ENCODE assay signal across 9 cellular contexts in the genomic region with DNA sequence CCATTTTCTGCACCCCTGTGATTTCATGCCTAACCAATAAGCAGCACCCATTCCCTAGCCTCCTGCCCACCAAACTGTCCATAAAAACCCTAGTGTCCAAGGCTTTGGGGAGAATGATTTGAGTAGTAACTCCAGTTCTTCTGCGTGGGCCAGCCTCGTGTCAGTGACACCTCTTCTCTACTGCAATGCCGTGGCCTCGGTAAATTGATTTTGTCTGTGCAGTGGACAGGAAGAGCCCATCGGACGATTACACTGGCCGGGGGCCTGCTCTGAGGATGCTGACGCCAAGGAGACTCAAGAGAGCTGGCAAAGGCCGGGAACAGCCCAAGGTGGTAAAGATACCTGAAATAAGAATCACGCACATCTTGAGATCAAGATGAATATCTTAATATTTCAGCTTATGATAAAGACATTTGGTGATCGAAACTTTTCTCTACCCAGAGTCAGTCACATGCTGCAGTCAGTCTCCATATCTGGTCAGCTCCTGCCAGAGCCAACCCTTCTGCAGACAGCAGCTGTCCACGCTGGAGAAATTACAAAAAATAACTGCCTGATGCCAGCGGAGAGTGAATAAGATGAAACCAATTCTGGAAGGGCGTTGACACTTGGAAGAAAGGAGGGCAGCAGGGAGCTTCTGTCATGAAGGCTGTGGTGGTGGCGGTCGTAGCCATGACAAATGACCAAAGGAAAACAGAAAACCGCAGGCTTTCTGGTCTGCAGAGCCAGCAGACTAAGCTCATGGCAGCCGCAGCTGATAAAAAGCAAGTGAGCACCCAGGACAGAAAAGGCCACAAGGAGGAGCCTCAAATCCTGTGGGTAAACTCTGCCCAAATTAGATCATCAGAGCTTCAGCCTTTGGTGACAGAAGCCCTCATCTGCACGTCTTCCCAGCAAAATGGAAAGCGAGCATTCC. TPM values are rescaled to one million over a fixed set of nuclear protein-coding genes. Genes with fewer than 3 reads are reported as not detected.
A peak's percentile ranks its signal among the peaks of the same experiment; 100 is the strongest.
DNase-seq lines count a peak whose midpoint lies in the region; ATAC-seq and TF ChIP-seq lines count a peak whose summit lies in the region.
"Had no signal": no experiment of that assay in that cellular context is flagged by ENCODE, and none has a peak within 500 bp of the region (broad histone marks: within the 10 kb centered on the region; RNA-seq: fewer than 3 reads in every experiment).

No MANE protein-coding gene starts in this region.

- no peak overlapping the region for H3K4me3 Mint-ChIP-seq in activated CD4-positive, alpha-beta T cell treated with anti-CD3 and anti-CD28 coated beads, Interleukin-2, amount 10 ng/mL, durations not matched to agents 24 days and 14 days

- H3K4me3 ChIP-seq in astrocyte of the spinal cord (ENCODE audit: low read depth, low read length) (no peak overlapping the region), lung (peak overlapping the region; percentile 13), spleen (no peak overlapping the region)

- peaks cover 3% of the 10 kb centered on the region for H3K36me3 Mint-ChIP-seq in activated CD4-positive, alpha-beta T cell treated with anti-CD3 and anti-CD28 coated beads, Interleukin-2, amount 10 ng/mL, durations not matched to agents 24 days and 14 days (ENCODE audit: low read depth)

- peaks cover 3% of the 10 kb centered on the region for H3K27me3 Mint-ChIP-seq in activated CD4-positive, alpha-beta T cell treated with anti-CD3 and anti-CD28 coated beads, Interleukin-2, amount 10 ng/mL, durations not matched to agents 24 days and 14 days

- H3K9me3 ChIP-seq in lung (ENCODE audit: control insufficient read depth in 2 of 2, insufficient read depth in 1 of 2, low read length in 1 of 2) (no peaks in the 10 kb centered on the region), spleen (no peaks in the 10 kb centered on the region)
- H3K9me3 ChIP-seq: neutrophil had no signal

- no peak for ATAC-seq in lung (ENCODE audit: insufficient read depth, low FRiP score)

- intact Hi-C loops in activated CD4-positive, alpha-beta T cell treated with anti-CD3 and anti-CD28 coated beads, Interleukin-2, amount 10 ng/mL, durations not matched to agents 24 days and 14 days (cut with micrococcal nuclease): loop anchor here (5.0 to 10.0 kb wide), 2 partner anchors 45 to 368 kb away; a partner anchor contains a TSS
- intact Hi-C loops in spleen (cut with DNase I; ENCODE audit: low total_unique reads): loop anchor here (10.0 kb wide), 1 partner anchor 48 kb away; a partner anchor contains a TSS

- H3K27me3 ChIP-seq in lung (ENCODE audit: control insufficient read depth, insufficient read depth) (no peaks in the 10 kb centered on the region), spleen (replicated peaks in 1 of 7) (peaks cover 0 to 19% (median 0%) of the 10 kb centered on the region in 7 donors)
- H3K27me3 ChIP-seq: neutrophil had no signal

- no peak for TF ChIP-seq POLR2A in spleen (IDR thresholded peaks at IDR 0.05)

- DNase-seq in activated CD4-positive, alpha-beta T cell treated with anti-CD3 and anti-CD28 coated beads, Interleukin-2, amount 10 ng/mL, durations not matched to agents 24 days and 14 days: peak; percentile 75
- no peak for DNase-seq in activated CD4-positive, alpha-beta T cell treated with anti-CD3 and anti-CD28 coated beads for 4 hours
- DNase-seq in MV-4-11 (lab: John Stamatoyannopoulos, UW) (peak; percentile 98), astrocyte of the spinal cord (ENCODE audit: low read depth, low spot score) (peak; percentile 34), lung (ENCODE audit: low spot score) (no peak), DMS79 treated with DMSO at 0.1 percent for 48 hours (lab: John Stamatoyannopoulos, UW) (no peak), NCI-H1048 (lab: John Stamatoyannopoulos, UW) (no peak), spleen (no peak)

- in situ Hi-C loops in astrocyte of the spinal cord (cut with HindIII; ENCODE audit: low sequenced_read_pairs): no loop called here

- H3K4me1 Mint-ChIP-seq in activated CD4-positive, alpha-beta T cell treated with anti-CD3 and anti-CD28 coated beads, Interleukin-2, amount 10 ng/mL, durations not matched to agents 24 days and 14 days: peaks cover 45% of the 10 kb centered on the region

- H3K27ac Mint-ChIP-seq in activated CD4-positive, alpha-beta T cell treated with anti-CD3 and anti-CD28 coated beads, Interleukin-2, amount 10 ng/mL, durations not matched to agents 24 days and 14 days: no peak overlapping the region

- H3K27ac ChIP-seq in lung (ENCODE audit: low read depth in 1 of 2, low read length in 1 of 2) (no peak overlapping the region), spleen (no peak overlapping the region)
- H3K27ac ChIP-seq: neutrophil had no signal

- H3K4me1 ChIP-seq in lung (ENCODE audit: control insufficient read depth in 2 of 2, insufficient read depth in 2 of 2, low read length in 2 of 2): peaks cover 0 to 3% of the 10 kb centered on the region in 2 donors
- peaks cover 3 to 55% (median 37%) of the 10 kb centered on the region in 6 donors for H3K4me1 ChIP-seq in spleen

- peak; percentile 35 for TF ChIP-seq CTCF in astrocyte of the spinal cord (IDR thresholded peaks at IDR 0.05; ENCODE audit: low read depth, low read length)
- TF ChIP-seq CTCF in lung (IDR thresholded peaks at IDR 0.05; ENCODE audit: control extremely low read depth, extremely low read depth): no peak
- peak in 4 of 11 experiments; percentile 21 to 33 (median 29) for TF ChIP-seq CTCF in spleen (IDR thresholded peaks at IDR 0.05 in 8 of 11, conservative IDR thresholded peaks at IDR 0.05 in 3 of 11)

- peaks cover 13% of the 10 kb centered on the region for H3K9me3 Mint-ChIP-seq in activated CD4-positive, alpha-beta T cell treated with anti-CD3 and anti-CD28 coated beads, Interleukin-2, amount 10 ng/mL, durations not matched to agents 24 days and 14 days

- H3K36me3 ChIP-seq in lung (ENCODE audit: control insufficient read depth in 2 of 2, insufficient read depth in 2 of 2, low read length in 2 of 2) (no peaks in the 10 kb centered on the region), spleen (no peaks in the 10 kb centered on the region)
- H3K36me3 ChIP-seq: neutrophil had no signal

- 65 to 67% methylated on average over 20 of the region's 20 CpGs for WGBS in lung, 2 donors
- WGBS in spleen, 5 donors: 64 to 68% (median 65%) methylated on average over 20 of the region's 20 CpGs

RNA-seq across cellular contexts. Expression of a gene that starts 29.1 kb away (rescaled TPM):
- total RNA-seq in activated CD4-positive, alpha-beta T cell treated with anti-CD3 and anti-CD28 coated beads, Interleukin-2, amount 10 ng/mL, durations not matched to agents 24 days and 14 days: not detected in 2 replicates
- total RNA-seq in lung (10 to 100 TPM; 30.1 to 46.9 TPM), spleen (under 1 TPM in 2 of 7 donors, not detected in 5; 0.25 to 0.33 TPM)
- polyA plus RNA-seq in lung (10 to 100 TPM; 17.6 to 25.4 TPM), spleen (under 1 TPM; 0.10 to 0.35 (median 0.26) TPM)

RNA-seq across cellular contexts. Expression of a gene that starts 46.7 kb away (rescaled TPM):
- total RNA-seq in activated CD4-positive, alpha-beta T cell treated with anti-CD3 and anti-CD28 coated beads, Interleukin-2, amount 10 ng/mL, durations not matched to agents 24 days and 14 days: 19.5 and 23.0 TPM in 2 replicates
- total RNA-seq in lung (10 to 100 TPM; 25.5 to 29.5 TPM), spleen (10 to 100 TPM; 20.9 to 31.4 (median 24.5) TPM)
- polyA plus RNA-seq in lung (10 to 100 TPM; 13.3 to 13.6 TPM), spleen (10 to 100 TPM in 1 of 3 donors, 1 to 10 TPM in 2; 6.9 to 12.0 (median 9.5) TPM)

Comparison
In these comparisons a context has a peak if more than half of its experiments do, and no peak if none do; other contexts are left out.
1. DNase-seq: peak in activated CD4-positive, alpha-beta T cell treated with anti-CD3 and anti-CD28 coated beads, Interleukin-2, amount 10 ng/mL, durations not matched to agents 24 days and 14 days (single experiment), MV-4-11 (single experiment) and astrocyte of the spinal cord (single experiment); none in activated CD4-positive, alpha-beta T cell treated with anti-CD3 and anti-CD28 coated beads for 4 hours (0 of 2), lung (single experiment), DMS79 treated with DMSO at 0.1 percent for 48 hours (single experiment), NCI-H1048 (single experiment) and spleen (single experiment).
2. RNA of a gene that starts 29.1 kb away (total RNA-seq): 30.1 to 46.9 TPM in lung; 0.25 to 0.33 TPM in spleen and not detected in activated CD4-positive, alpha-beta T cell treated with anti-CD3 and anti-CD28 coated beads, Interleukin-2, amount 10 ng/mL, durations not matched to agents 24 days and 14 days; every median in the first group is over 10 times any median in the second.